Comparison of ENCODE assay signal across 10 cellular contexts in the genomic region with DNA sequence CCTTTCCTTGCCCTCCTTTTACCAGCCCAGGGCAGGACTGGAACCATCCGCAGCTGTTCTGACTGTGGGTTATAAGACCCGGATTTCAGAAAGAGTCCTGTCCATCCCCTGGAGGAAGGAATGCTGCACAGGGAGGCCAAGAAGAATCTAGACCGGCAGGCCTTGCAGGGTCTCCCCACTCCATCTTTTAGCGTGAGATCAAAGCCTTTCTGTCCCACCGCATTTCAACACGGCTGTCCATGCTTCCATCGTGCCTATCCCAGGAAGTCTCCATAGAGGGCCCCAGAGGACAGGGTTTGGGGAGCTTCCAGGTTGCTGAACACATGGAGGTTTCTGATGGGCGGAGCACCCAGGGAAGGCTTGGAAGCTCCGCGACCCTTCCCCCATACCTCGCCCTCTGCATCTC.
DNase-seq lines count a peak whose midpoint lies in the region; ATAC-seq and TF ChIP-seq lines count a peak whose summit lies in the region.
"Had no signal": no experiment of that assay in that cellular context is flagged by ENCODE, and none has a peak within 500 bp of the region (broad histone marks: within the 10 kb centered on the region; RNA-seq: fewer than 3 reads in every experiment).

No MANE protein-coding gene starts in this region.

- TF ChIP-seq CTCF in HFF-Myc (IDR thresholded peaks at IDR 0.05; ENCODE audit: low read depth, low read length, missing control alignments) (no peak), RWPE2 (IDR thresholded peaks at IDR 0.05; ENCODE audit: poor library complexity, severe bottlenecking) (peak; percentile 17), GM10248 (IDR thresholded peaks at IDR 0.05; ENCODE audit: control extremely low read depth, extremely low read depth, low read depth, missing control alignments) (no peak), sigmoid colon (IDR thresholded peaks at IDR 0.05) (no peak)

- H3K23ac ChIP-seq in trophoblast cell (ENCODE audit: low read length): no peak overlapping the region

- H3K4me1 ChIP-seq in RWPE2 (ENCODE audit: insufficient read depth, poor library complexity, severe bottlenecking) (no peaks in the 10 kb centered on the region), trophoblast cell (ENCODE audit: control insufficient read depth in 1 of 2, insufficient read depth in 2 of 2, low read length in 2 of 2) (peaks cover 0 to 7% of the 10 kb centered on the region in 2 experiments), sigmoid colon (no peaks in the 10 kb centered on the region)
- H3K4me1 ChIP-seq: gastrocnemius medialis, stomach had no signal

- no peak overlapping the region for H4K91ac ChIP-seq in trophoblast cell (ENCODE audit: low read depth, low read length)

- H3K4me3 ChIP-seq in HFF-Myc (replicated peaks; ENCODE audit: low read depth, low read length) (no peak overlapping the region), RWPE2 (ENCODE audit: severe bottlenecking) (no peak overlapping the region), trophoblast cell (ENCODE audit: low read depth, low read length) (no peak overlapping the region), sigmoid colon (no peak overlapping the region)
- H3K4me3 ChIP-seq: gastrocnemius medialis, stomach had no signal

- no peaks in the 10 kb centered on the region for H3K9me3 ChIP-seq in RWPE2 (ENCODE audit: severe bottlenecking)
- no peaks in the 10 kb centered on the region for H3K9me3 ChIP-seq in trophoblast cell (ENCODE audit: insufficient read depth, low read depth, low read length)
- no peaks in the 10 kb centered on the region for H3K9me3 ChIP-seq in sigmoid colon
- H3K9me3 ChIP-seq: gastrocnemius medialis, stomach had no signal

- H3K9ac ChIP-seq in trophoblast cell (ENCODE audit: low read length): no peak overlapping the region

- no peak overlapping the region for H3K14ac ChIP-seq in trophoblast cell (ENCODE audit: low read length)

- no peaks in the 10 kb centered on the region for H3K79me2 ChIP-seq in trophoblast cell (ENCODE audit: control insufficient read depth, insufficient read depth, low read length, poor library complexity)

- CTCF ChIA-PET in GM10248 (lab: Yijun Ruan, JAX): no interaction called here

- no peak overlapping the region for H3K4ac ChIP-seq in trophoblast cell (ENCODE audit: low read depth, low read length)

- H3K36me3 ChIP-seq in RWPE2 (ENCODE audit: low read depth): no peaks in the 10 kb centered on the region
- H3K36me3 ChIP-seq in trophoblast cell (ENCODE audit: control insufficient read depth in 1 of 2, insufficient read depth in 2 of 2, low read length in 2 of 2): peaks cover 0 to 2% of the 10 kb centered on the region in 2 experiments
- no peaks in the 10 kb centered on the region for H3K36me3 ChIP-seq in sigmoid colon
- H3K36me3 ChIP-seq: gastrocnemius medialis, stomach had no signal

- H3K18ac ChIP-seq in trophoblast cell (ENCODE audit: low read length): no peak overlapping the region

- ATAC-seq in RWPE2 (ENCODE audit: low read depth) (peak; percentile 27; the same call in 1 of the 3 replicates), HG03378 (IDR thresholded peaks at IDR 0.05; ENCODE audit: unreplicated experiment) (no peak), GM21619 (IDR thresholded peaks at IDR 0.05; ENCODE audit: unreplicated experiment) (no peak)
- ATAC-seq: gastrocnemius medialis had no signal

- H2AFZ ChIP-seq in trophoblast cell (ENCODE audit: insufficient read depth, low read length, poor library complexity): peak overlapping the region; percentile 21

- POLR2A ChIA-PET in GM10248 (lab: Yijun Ruan, JAX): no interaction called here

- no peak overlapping the region for H2BK120ac ChIP-seq in trophoblast cell (ENCODE audit: insufficient read depth, low read length, poor library complexity)

- H2BK12ac ChIP-seq in trophoblast cell (ENCODE audit: low read length): no peak overlapping the region

- no peak overlapping the region for H3K27ac ChIP-seq in RWPE2 (ENCODE audit: poor library complexity, severe bottlenecking)
- H3K27ac ChIP-seq in trophoblast cell (ENCODE audit: low read depth, low read length): no peak overlapping the region
- H3K27ac ChIP-seq in sigmoid colon: no peak overlapping the region
- H3K27ac ChIP-seq: gastrocnemius medialis, stomach had no signal

- H4K12ac ChIP-seq in trophoblast cell (ENCODE audit: low read depth, low read length): no peak overlapping the region

- H3K4me2 ChIP-seq in trophoblast cell (ENCODE audit: low read length): no peak overlapping the region

- H2BK5ac ChIP-seq in trophoblast cell (ENCODE audit: low read depth, low read length, poor library complexity): no peak overlapping the region

- no peak overlapping the region for H4K8ac ChIP-seq in trophoblast cell (ENCODE audit: low read depth, low read length)

- WGBS in trophoblast cell (ENCODE audit: extremely low coverage, insufficient coverage, insufficient read length): no CpG with 5 or more reads among the region's 11 CpGs
- WGBS in sigmoid colon, 2 donors: 77 to 80% methylated on average over 11 of the region's 11 CpGs

- no peak for TF ChIP-seq POLR2A in sigmoid colon (IDR thresholded peaks at IDR 0.05)

- no peak for TF ChIP-seq EP300 in sigmoid colon (IDR thresholded peaks at IDR 0.05)

- H3K27me3 ChIP-seq in RWPE2 (ENCODE audit: insufficient read depth, poor library complexity, severe bottlenecking) (no peaks in the 10 kb centered on the region), trophoblast cell (ENCODE audit: insufficient read depth, low read length) (no peaks in the 10 kb centered on the region), sigmoid colon (no peaks in the 10 kb centered on the region)
- H3K27me3 ChIP-seq: gastrocnemius medialis, stomach had no signal

- H3K79me1 ChIP-seq in trophoblast cell (ENCODE audit: low read length): no peaks in the 10 kb centered on the region

- intact Hi-C loops in head of caudate nucleus (cut with DNase I) (no loop called here), sigmoid colon (cut with DNase I) (no loop called here)

- DNase-seq in HFF-Myc (ENCODE audit: extremely low read depth, low read depth): peak; percentile 6
- DNase-seq in RWPE2 (ENCODE audit: low spot score): no peak
- DNase-seq in head of caudate nucleus: peak in 39 of 42 donors; percentile 25 to 87 (median 59)
- DNase-seq in trophoblast cell: peak; percentile 92 to 96
- no peak for DNase-seq in GM10248 (ENCODE audit: extremely low spot score)
- no peak for DNase-seq in sigmoid colon
- DNase-seq: gastrocnemius medialis, stomach had no signal

- H2AK5ac ChIP-seq in trophoblast cell (ENCODE audit: low read length): no peak overlapping the region

Comparison
In these comparisons a context has a peak if more than half of its experiments do, and no peak if none do; other contexts are left out.
1. DNase-seq: peak in HFF-Myc (single experiment), head of caudate nucleus (39 of 42) and trophoblast cell (2 of 2); none in RWPE2 (single experiment), GM10248 (single experiment) and sigmoid colon (single experiment).